ENCODE assay signal across 17 cellular contexts in genomic region chr2:17791121-17791902, GRCh38. TPM values are rescaled to one million over a fixed set of nuclear protein-coding genes. Genes with fewer than 3 reads are reported as not detected.
DNase-seq lines count a peak whose midpoint lies in the region; ATAC-seq and TF ChIP-seq lines count a peak whose summit lies in the region.
"Had no signal": no experiment of that assay in that cellular context is flagged by ENCODE, and none has a peak within 500 bp of the region (broad histone marks: within the 10 kb centered on the region; RNA-seq: fewer than 3 reads in every experiment).

No MANE protein-coding gene starts in this region.

- H3K27me3 ChIP-seq in hepatocyte, result no peaks in the 10 kb centered on the region
- H3K27me3 ChIP-seq: ascending aorta, BE2C, uterus had no signal

- no peaks in the 10 kb centered on the region for H3K9me2 ChIP-seq in hepatocyte (replicated peaks; ENCODE audit: insufficient read depth)

- in situ Hi-C loops in astrocyte of the cerebellum (cut with HindIII; ENCODE audit: low sequenced_read_pairs), result no loop called here

- no peak overlapping the region for H3K27ac ChIP-seq in hepatocyte
- H3K27ac ChIP-seq: ascending aorta, uterus had no signal

- no peak overlapping the region for H3K4me2 ChIP-seq in hepatocyte

- H3K36me3 ChIP-seq in hepatocyte (replicated peaks; ENCODE audit: insufficient read depth, low read depth) (no peaks in the 10 kb centered on the region), mucosa of descending colon (ENCODE audit: low read depth) (no peaks in the 10 kb centered on the region)
- H3K36me3 ChIP-seq: ascending aorta, BE2C, HAP-1, uterus had no signal

- peak; percentile 22 for DNase-seq in AG08395 (ENCODE audit: low spot score)
- DNase-seq in H4 (ENCODE audit: low spot score), result peak; percentile 46
- DNase-seq in astrocyte of the cerebellum (ENCODE audit: low read depth), result peak; percentile 78
- peak; percentile 22 for DNase-seq in hepatocyte (ENCODE audit: low spot score)
- no peak for DNase-seq in NCI-H2081 (lab: John Stamatoyannopoulos, UW)
- no peak for DNase-seq in COLO829 (ENCODE audit: low spot score)
- DNase-seq in mucosa of descending colon, result no peak
- DNase-seq in activated gamma-delta T cell (lab: John Stamatoyannopoulos, UW), result no peak
- DNase-seq: activated CD4-positive, alpha-beta T cell treated with anti-CD3 and anti-CD28 coated beads, Interleukin-2, amount 50 U/mL, for 1 hour; BE2C; NCI-H1105 treated with DMSO at 0.1 percent for 48 hours; NCI-H526; posterior cingulate gyrus; T-helper 17 cell; uterus had no signal

- no peaks in the 10 kb centered on the region for H3K9me3 ChIP-seq in hepatocyte (ENCODE audit: low read depth)
- H3K9me3 ChIP-seq in mucosa of descending colon, result no peaks in the 10 kb centered on the region
- H3K9me3 ChIP-seq: ascending aorta, BE2C, HAP-1, uterus had no signal

- no peaks in the 10 kb centered on the region for H3K79me2 ChIP-seq in hepatocyte

- no peak overlapping the region for H3K4me3 ChIP-seq in astrocyte of the cerebellum (ENCODE audit: low read depth, low read length)
- H3K4me3 ChIP-seq in hepatocyte, result no peak overlapping the region
- H3K4me3 ChIP-seq in mucosa of descending colon, result no peak overlapping the region
- H3K4me3 ChIP-seq: ascending aorta, HAP-1, uterus had no signal

- WGBS in hepatocyte (ENCODE audit: low lambda C conversion rate, missing lambda C conversion rate), result 63% methylated on average over 5 of the region's 5 CpGs

- ATAC-seq in mucosa of descending colon, result no peak
- ATAC-seq: T-helper 17 cell had no signal

- no peaks in the 10 kb centered on the region for H4K20me1 ChIP-seq in hepatocyte (ENCODE audit: insufficient read depth, poor library complexity, severe bottlenecking)

- intact Hi-C loops in mucosa of descending colon (cut with DNase I, micrococcal nuclease), result no loop called here

- no peak overlapping the region for H2AFZ ChIP-seq in hepatocyte

- TF ChIP-seq CTCF in astrocyte of the cerebellum (IDR thresholded peaks at IDR 0.05; ENCODE audit: low read depth, low read length, missing control alignments) (no peak), hepatocyte (IDR thresholded peaks at IDR 0.05; ENCODE audit: poor library complexity) (no peak), mucosa of descending colon (IDR thresholded peaks at IDR 0.05) (no peak)

- peaks cover 28% of the 10 kb centered on the region for H3K4me1 ChIP-seq in hepatocyte (ENCODE audit: insufficient read depth)
- no peaks in the 10 kb centered on the region for H3K4me1 ChIP-seq in mucosa of descending colon (ENCODE audit: low read depth)
- H3K4me1 ChIP-seq: ascending aorta, uterus had no signal

RNA-seq across cellular contexts. Expression of gene MSGN1, which starts 24.9 kb away (rescaled TPM):
- total RNA-seq in H4 (2014; rRNA removed; shearing (Covaris generic)), result not detected in 2 replicates
- not detected in 2 replicates for total RNA-seq in hepatocyte
- polyA plus RNA-seq in hepatocyte, result not detected in 2 replicates
- not detected for total RNA-seq in mucosa of descending colon
- total RNA-seq: ascending aorta, T-helper 17 cell, uterus had no signal

RNA-seq across cellular contexts. Expression of gene GEN1, which starts 37.4 kb away (rescaled TPM):
- 4.5 and 8.7 TPM in 2 replicates for total RNA-seq in H4 (2014; rRNA removed; shearing (Covaris generic))
- total RNA-seq in hepatocyte (8.6 and 15.7 TPM in 2 replicates), mucosa of descending colon (10 to 100 TPM; 12.9 to 31.4 (median 20.1) TPM)
- polyA plus RNA-seq in hepatocyte, result 2.7 and 3.2 TPM in 2 replicates
- total RNA-seq: ascending aorta had no signal

RNA-seq across cellular contexts. Expression of gene SMC6, which starts 37.7 kb away (rescaled TPM):
- total RNA-seq in H4 (2014; rRNA removed; shearing (Covaris generic)), result 6.1 and 9.2 TPM in 2 replicates
- total RNA-seq in hepatocyte, result 13.4 and 18.2 TPM in 2 replicates
- polyA plus RNA-seq in hepatocyte, result 7.1 and 8.9 TPM in 2 replicates
- total RNA-seq in mucosa of descending colon, result 10 to 100 TPM; 18.1 to 24.8 (median 22.9) TPM

Comparison
In these comparisons a context has a peak if more than half of its experiments do, and no peak if none do; other contexts are left out.
1. DNase-seq: peak in AG08395 (single experiment), H4 (single experiment), astrocyte of the cerebellum (single experiment) and hepatocyte (single experiment); none in NCI-H2081 (0 of 2), COLO829 (single experiment), mucosa of descending colon (0 of 3) and activated gamma-delta T cell (single experiment).